ENCODE assay signal across 1 cellular context in genomic region chr2:173866858-173867620, GRCh38.
TF ChIP-seq lines count a peak whose summit lies in the region.

No MANE protein-coding gene starts in this region.

TF ChIP-seq in WTC11, 78 proteins besides CTCF, POLR2A, EP300 and RAD21 (continued from another document):
- TF ChIP-seq PRDM15 (CRISPR knock-in tag; IDR thresholded peaks at IDR 0.05), result peak; percentile 34
